ENCODE assay signal across 12 cellular contexts in genomic region chr10:132306341-132306685, GRCh38. TPM values are rescaled to one million over a fixed set of nuclear protein-coding genes. Genes with fewer than 3 reads are reported as not detected.
DNase-seq lines count a peak whose midpoint lies in the region; ATAC-seq and TF ChIP-seq lines count a peak whose summit lies in the region.
"Had no signal": no experiment of that assay in that cellular context is flagged by ENCODE, and none has a peak within 500 bp of the region (broad histone marks: within the 10 kb centered on the region; RNA-seq: fewer than 3 reads in every experiment).

No MANE protein-coding gene starts in this region.

- no peaks in the 10 kb centered on the region for H4K20me1 ChIP-seq in mammary epithelial cell (ENCODE audit: insufficient read depth, low read length)

- no peaks in the 10 kb centered on the region for H3K36me3 ChIP-seq in mammary epithelial cell (ENCODE audit: insufficient read depth, low read length)
- H3K36me3 ChIP-seq in upper lobe of left lung = no peaks in the 10 kb centered on the region
- H3K36me3 ChIP-seq in tibial nerve = no peaks in the 10 kb centered on the region
- H3K36me3 ChIP-seq: BLaER1 treated with 17β-estradiol and CSF1 and Interleukin-3, amounts not matched to agents 10 nM and 100 nM had no signal

- DNase-seq in MCF 10A (ENCODE audit: unreplicated experiment) = no peak
- DNase-seq in mammary epithelial cell = no peak
- DNase-seq in activated CD8-positive, alpha-beta T cell treated with anti-CD3 and anti-CD28 coated beads for 36 hours = no peak
- no peak for DNase-seq in mesothelial cell of epicardium (ENCODE audit: low spot score in 2 of 2, unreplicated experiment in 2 of 2)
- peak; percentile 14 to 72 for DNase-seq in upper lobe of left lung
- no peak for DNase-seq in tibial nerve (ENCODE audit: low spot score in 2 of 2)
- no peak for DNase-seq in NAMALWA (ENCODE audit: low spot score)
- DNase-seq in activated gamma-delta T cell treated with Interleukin-2 at 50 U/mL for 16 hours = no peak
- DNase-seq: NCI-H774; SIG-M5; stimulated activated CD4-positive, alpha-beta T cell treated with anti-CD3 and anti-CD28 coated beads, Interleukin-2, amount 100 ng/mL, for 48 hours had no signal

- TF ChIP-seq EP300 in upper lobe of left lung (IDR thresholded peaks at IDR 0.05) (no peak), tibial nerve (IDR thresholded peaks at IDR 0.05) (no peak)

- H3K9me3 Mint-ChIP-seq in MCF 10A (ENCODE audit: unreplicated experiment) = no peaks in the 10 kb centered on the region
- H3K9me3 Mint-ChIP-seq in activated CD8-positive, alpha-beta T cell treated with anti-CD3 and anti-CD28 coated beads for 36 hours = no peaks in the 10 kb centered on the region
- no peaks in the 10 kb centered on the region for H3K9me3 Mint-ChIP-seq in mesothelial cell of epicardium

- H3K27ac ChIP-seq in mammary epithelial cell (ENCODE audit: insufficient read depth, low read depth, low read length) (no peak overlapping the region), upper lobe of left lung (no peak overlapping the region), tibial nerve (no peak overlapping the region)
- H3K27ac ChIP-seq: BLaER1 treated with 17β-estradiol and CSF1 and Interleukin-3, amounts not matched to agents 10 nM and 100 nM had no signal

- H3K4me3 ChIP-seq in mammary epithelial cell (replicated peaks in 1 of 3; ENCODE audit: insufficient read depth in 1 of 3, low read depth in 2 of 3, low read length in 3 of 3) = no peak overlapping the region
- H3K4me3 ChIP-seq in upper lobe of left lung = no peak overlapping the region
- H3K4me3 ChIP-seq in tibial nerve = no peak overlapping the region

- POLR2A ChIA-PET in MCF 10A (lab: Yijun Ruan, JAX) = no interaction called here
- POLR2A ChIA-PET in activated CD8-positive, alpha-beta T cell treated with anti-CD3 and anti-CD28 coated beads for 36 hours (lab: Charles Lee) = interaction anchor here (0.6 kb wide), 1 partner anchor 184 kb away, joined by 3 read pairs; no protein-coding TSS in a partner anchor

- intact Hi-C loops in MCF 10A (cut with micrococcal nuclease) (loop anchor here (5.0 kb wide), 1 partner anchor 46 kb away; no protein-coding TSS in a partner anchor), mammary epithelial cell (cut with micrococcal nuclease) (no loop called here)
- intact Hi-C loops in activated CD8-positive, alpha-beta T cell treated with anti-CD3 and anti-CD28 coated beads for 36 hours (cut with micrococcal nuclease) = no loop called here

- no peak for ATAC-seq in activated CD8-positive, alpha-beta T cell treated with anti-CD3 and anti-CD28 coated beads for 36 hours
- no peak for ATAC-seq in upper lobe of left lung (ENCODE audit: low FRiP score in 2 of 2)

- peaks cover 14% of the 10 kb centered on the region for H3K4me1 ChIP-seq in mammary epithelial cell (ENCODE audit: insufficient read depth, low read length)
- peaks cover 11 to 26% (median 15%) of the 10 kb centered on the region in 4 donors for H3K4me1 ChIP-seq in upper lobe of left lung
- peaks cover 0 to 25% (median 9%) of the 10 kb centered on the region in 4 donors for H3K4me1 ChIP-seq in tibial nerve

- H3K9me3 ChIP-seq in mammary epithelial cell (replicated peaks; ENCODE audit: insufficient read depth, low read length) (no peaks in the 10 kb centered on the region), upper lobe of left lung (no peaks in the 10 kb centered on the region), tibial nerve (no peaks in the 10 kb centered on the region)

- CTCF ChIA-PET in MCF 10A (lab: Yijun Ruan, JAX) = no interaction called here
- CTCF ChIA-PET in mammary epithelial cell (lab: Charles Lee; ENCODE audit: low non-redundant PET) = no interaction called here
- CTCF ChIA-PET in activated CD8-positive, alpha-beta T cell treated with anti-CD3 and anti-CD28 coated beads for 36 hours (lab: Charles Lee) = interaction anchor here (1.0 kb wide), 1 partner anchor 55 kb away, joined by 4 read pairs; no protein-coding TSS in a partner anchor

- H3K9ac ChIP-seq in mammary epithelial cell (ENCODE audit: insufficient read depth, low read length) = no peak overlapping the region

- H3K4me3 Mint-ChIP-seq in MCF 10A (ENCODE audit: unreplicated experiment) (peak overlapping the region; percentile 7), mesothelial cell of epicardium (peak overlapping the region; percentile 42)
- H3K4me3 Mint-ChIP-seq in activated CD8-positive, alpha-beta T cell treated with anti-CD3 and anti-CD28 coated beads for 36 hours = peak overlapping the region; percentile 90

- H3K36me3 Mint-ChIP-seq in MCF 10A (ENCODE audit: insufficient read depth, unreplicated experiment) (peaks cover 6% of the 10 kb centered on the region), mesothelial cell of epicardium (peaks cover 3% of the 10 kb centered on the region)
- H3K36me3 Mint-ChIP-seq in activated CD8-positive, alpha-beta T cell treated with anti-CD3 and anti-CD28 coated beads for 36 hours (ENCODE audit: low read depth) = peaks cover 5% of the 10 kb centered on the region

- WGBS in mammary epithelial cell (ENCODE audit: low coverage, missing lambda C conversion rate) = 98% methylated on average over 16 of the region's 16 CpGs
- 98% methylated on average over 16 of the region's 16 CpGs for WGBS in upper lobe of left lung, 2 donors
- 92 to 95% methylated on average over 16 of the region's 16 CpGs for WGBS in tibial nerve, 2 donors

- no peak for TF ChIP-seq POLR2A in upper lobe of left lung (IDR thresholded peaks at IDR 0.05)
- TF ChIP-seq POLR2A in tibial nerve (IDR thresholded peaks at IDR 0.05) = no peak

- no peaks in the 10 kb centered on the region for H3K79me2 ChIP-seq in mammary epithelial cell (ENCODE audit: insufficient read depth, low read length)

- H3K4me2 ChIP-seq in mammary epithelial cell (ENCODE audit: insufficient read depth, low read depth, low read length) = no peak overlapping the region

- in situ Hi-C loops in mammary epithelial cell (cut with MboI; ENCODE audit: low sequenced_read_pairs in 2 of 2) = no loop called here

- no peak overlapping the region for H2AFZ ChIP-seq in mammary epithelial cell (ENCODE audit: low read depth, low read length)

- H3K27me3 Mint-ChIP-seq in MCF 10A (ENCODE audit: insufficient read depth, unreplicated experiment) (no peaks in the 10 kb centered on the region), mesothelial cell of epicardium (ENCODE audit: low read depth) (peaks cover 84% of the 10 kb centered on the region)
- peaks cover 2% of the 10 kb centered on the region for H3K27me3 Mint-ChIP-seq in activated CD8-positive, alpha-beta T cell treated with anti-CD3 and anti-CD28 coated beads for 36 hours

- H3K4me1 Mint-ChIP-seq in MCF 10A (ENCODE audit: insufficient read depth, unreplicated experiment) = no peaks in the 10 kb centered on the region
- H3K4me1 Mint-ChIP-seq in activated CD8-positive, alpha-beta T cell treated with anti-CD3 and anti-CD28 coated beads for 36 hours (ENCODE audit: low read depth) = peaks cover 9% of the 10 kb centered on the region
- H3K4me1 Mint-ChIP-seq in mesothelial cell of epicardium = peaks cover 5% of the 10 kb centered on the region

- no peaks in the 10 kb centered on the region for H3K27me3 ChIP-seq in mammary epithelial cell (ENCODE audit: insufficient read depth, low read length)
- no peaks in the 10 kb centered on the region for H3K27me3 ChIP-seq in upper lobe of left lung
- no peaks in the 10 kb centered on the region for H3K27me3 ChIP-seq in tibial nerve

- H3K27ac Mint-ChIP-seq in MCF 10A (ENCODE audit: low read depth, unreplicated experiment) (no peak overlapping the region), mesothelial cell of epicardium (no peak overlapping the region)
- H3K27ac Mint-ChIP-seq in activated CD8-positive, alpha-beta T cell treated with anti-CD3 and anti-CD28 coated beads for 36 hours = no peak overlapping the region

- BruUV-seq in MCF 10A (replicated peaks; lab: Mats Ljungman, UMichigan) = TSS peak; percentile 36
- no TSS peak for BruUV-seq in mammary epithelial cell (replicated peaks; lab: Mats Ljungman, UMichigan)

- dilution Hi-C loops in mammary epithelial cell (cut with HindIII; ENCODE audit: low sequenced_read_pairs) = no loop called here

- no peak for TF ChIP-seq CTCF in MCF 10A (IDR thresholded peaks at IDR 0.05; ENCODE audit: unreplicated experiment)
- no peak for TF ChIP-seq CTCF in mammary epithelial cell (conservative IDR thresholded peaks at IDR 0.05 in 1 of 2, IDR thresholded peaks at IDR 0.05 in 1 of 2; ENCODE audit: extremely low read depth in 1 of 2, insufficient read depth in 1 of 2, low read depth in 1 of 2, low read length in 2 of 2)
- no peak for TF ChIP-seq CTCF in activated CD8-positive, alpha-beta T cell treated with anti-CD3 and anti-CD28 coated beads for 36 hours (IDR thresholded peaks at IDR 0.05)
- TF ChIP-seq CTCF in mesothelial cell of epicardium (IDR thresholded peaks at IDR 0.05; ENCODE audit: unreplicated experiment) = no peak
- no peak for TF ChIP-seq CTCF in upper lobe of left lung (IDR thresholded peaks at IDR 0.05)
- TF ChIP-seq CTCF in tibial nerve (IDR thresholded peaks at IDR 0.05) = no peak

RNA-seq across cellular contexts. Expression of gene STK32C, which starts 1.4 kb away (rescaled TPM):
- total RNA-seq in MCF 10A (2022) = 20.7 and 21.2 TPM in 2 replicates
- total RNA-seq in mammary epithelial cell = 1 to 10 TPM; 2.5 to 9.2 TPM
- polyA plus RNA-seq in mammary epithelial cell = 9.0 TPM
- polyA minus RNA-seq in mammary epithelial cell = 0.36 TPM
- 10 to 100 TPM; 29.3 to 31.4 TPM for total RNA-seq in activated CD8-positive, alpha-beta T cell treated with anti-CD3 and anti-CD28 coated beads for 36 hours
- 8.0 to 9.9 TPM (median 8.4 TPM) in 3 replicates for total RNA-seq in mesothelial cell of epicardium
- total RNA-seq in upper lobe of left lung = 10 to 100 TPM in 4 of 6 donors, 1 to 10 TPM in 2; 4.8 to 18.3 (median 15.6) TPM
- total RNA-seq in tibial nerve = 10 to 100 TPM in 3 of 4 donors, 1 to 10 TPM in 1; 9.4 to 18.1 (median 16.2) TPM

RNA-seq across cellular contexts. Expression of gene LRRC27, which starts 25.7 kb away (rescaled TPM):
- 9.1 and 10.4 TPM in 2 replicates for total RNA-seq in MCF 10A (2022)
- 1 to 10 TPM; 6.1 to 6.8 TPM for total RNA-seq in mammary epithelial cell
- polyA plus RNA-seq in mammary epithelial cell = 2.0 TPM
- polyA minus RNA-seq in mammary epithelial cell = 1.3 TPM
- total RNA-seq in activated CD8-positive, alpha-beta T cell treated with anti-CD3 and anti-CD28 coated beads for 36 hours = 1 to 10 TPM; 2.7 to 3.5 TPM
- 15.2 to 17.0 TPM (median 16.1 TPM) in 3 replicates for total RNA-seq in mesothelial cell of epicardium
- 100 to 1,000 TPM in 1 of 6 donors, 10 to 100 TPM in 3, 1 to 10 TPM in 2; 7.4 to 110 (median 15.1) TPM for total RNA-seq in upper lobe of left lung
- 10 to 100 TPM; 10.1 to 21.6 (median 17.9) TPM for total RNA-seq in tibial nerve

Comparison
In these comparisons a context has a peak if more than half of its experiments do, and no peak if none do; other contexts are left out.
1. DNase-seq: peak in upper lobe of left lung (2 of 2); none in MCF 10A (single experiment), mammary epithelial cell (single experiment), activated CD8-positive, alpha-beta T cell treated with anti-CD3 and anti-CD28 coated beads for 36 hours (single experiment), mesothelial cell of epicardium (0 of 2), tibial nerve (0 of 2), NAMALWA (single experiment) and activated gamma-delta T cell treated with Interleukin-2 at 50 U/mL for 16 hours (single experiment).
2. H3K4me3 Mint-ChIP-seq: peak in every context shown above with its lines; median percentile 90 in activated CD8-positive, alpha-beta T cell treated with anti-CD3 and anti-CD28 coated beads for 36 hours; 42 in mesothelial cell of epicardium; 7 in MCF 10A.